Comparison of ENCODE assay signal across 12 cellular contexts in genomic region chr2:238143239-238143951, GRCh38. TPM values are rescaled to one million over a fixed set of nuclear protein-coding genes. Genes with fewer than 3 reads are reported as not detected.
DNase-seq lines count a peak whose midpoint lies in the region; ATAC-seq and TF ChIP-seq lines count a peak whose summit lies in the region.
"Had no signal": no experiment of that assay in that cellular context is flagged by ENCODE, and none has a peak within 500 bp of the region (broad histone marks: within the 10 kb centered on the region; RNA-seq: fewer than 3 reads in every experiment).

No MANE protein-coding gene starts in this region.

- H3K4me1 ChIP-seq in neural progenitor cell: peaks cover 8% of the 10 kb centered on the region

- H3K27me3 Mint-ChIP-seq in neural progenitor cell (ENCODE audit: insufficient read depth, low read depth): peaks cover 7% of the 10 kb centered on the region
- H3K27me3 Mint-ChIP-seq: activated naive CD4-positive, alpha-beta T cell treated with anti-CD3 and anti-CD28 coated beads, Interleukin-2, amount 50 U/mL, for 24 hours; naive thymus-derived CD8-positive, alpha-beta T cell had no signal

- H3K9me3 ChIP-seq in neural progenitor cell (ENCODE audit: low read depth): no peaks in the 10 kb centered on the region

- H3K4me1 Mint-ChIP-seq in stimulated activated effector memory CD8-positive, alpha-beta T cell treated with anti-CD3 and anti-CD28 coated beads, Interleukin-12 subunit alpha, Interleukin-12 subunit beta, amount 100 ng/mL, for 72 hours: peaks cover 16% of the 10 kb centered on the region
- H3K4me1 Mint-ChIP-seq in neural progenitor cell: no peaks in the 10 kb centered on the region

- DNase-seq in Right ventricle myocardium inferior (ENCODE audit: missing footprints): no peak
- DNase-seq in cardiac septum (ENCODE audit: low spot score): no peak
- peak; percentile 57 for DNase-seq in NCI-H446 treated with DMSO at 0.1 percent for 48 hours (lab: John Stamatoyannopoulos, UW)
- DNase-seq in epithelial cell of esophagus (ENCODE audit: low read depth): peak; percentile 83
- no peak for DNase-seq in stimulated activated effector memory CD8-positive, alpha-beta T cell treated with anti-CD3 and anti-CD28 coated beads, Interleukin-12 subunit alpha, Interleukin-12 subunit beta, amount 100 ng/mL, for 72 hours (ENCODE audit: low spot score in 2 of 2)
- DNase-seq in neural progenitor cell (ENCODE audit: low spot score): no peak
- DNase-seq in NCI-H2227 (lab: John Stamatoyannopoulos, UW; ENCODE audit: unreplicated experiment): no peak
- DNase-seq: naive thymus-derived CD8-positive, alpha-beta T cell; NCI-H146; T-helper 2 cell had no signal

- ATAC-seq in Right ventricle myocardium inferior (peak; percentile 43), GM21786 (IDR thresholded peaks at IDR 0.05; ENCODE audit: unreplicated experiment) (no peak)
- ATAC-seq in stimulated activated effector memory CD8-positive, alpha-beta T cell treated with anti-CD3 and anti-CD28 coated beads, Interleukin-12 subunit alpha, Interleukin-12 subunit beta, amount 100 ng/mL, for 72 hours: peak; percentile 36
- ATAC-seq: naive thymus-derived CD8-positive, alpha-beta T cell had no signal

- intact Hi-C loops in Right ventricle myocardium inferior (cut with DNase I) (no loop called here), cardiac septum (cut with DNase I) (no loop called here)

- TF ChIP-seq CTCF in epithelial cell of esophagus (IDR thresholded peaks at IDR 0.05; ENCODE audit: insufficient read depth, low read depth, low read length, missing control alignments) (no peak), neural progenitor cell (IDR thresholded peaks at IDR 0.05) (no peak)

- peak overlapping the region; percentile 46 for H3K27ac Mint-ChIP-seq in stimulated activated effector memory CD8-positive, alpha-beta T cell treated with anti-CD3 and anti-CD28 coated beads, Interleukin-12 subunit alpha, Interleukin-12 subunit beta, amount 100 ng/mL, for 72 hours
- no peak overlapping the region for H3K27ac Mint-ChIP-seq in neural progenitor cell
- H3K27ac Mint-ChIP-seq: activated naive CD4-positive, alpha-beta T cell treated with anti-CD3 and anti-CD28 coated beads, Interleukin-2, amount 50 U/mL, for 24 hours; naive thymus-derived CD8-positive, alpha-beta T cell had no signal

- H3K4me3 Mint-ChIP-seq in stimulated activated effector memory CD8-positive, alpha-beta T cell treated with anti-CD3 and anti-CD28 coated beads, Interleukin-12 subunit alpha, Interleukin-12 subunit beta, amount 100 ng/mL, for 72 hours: no peak overlapping the region
- no peak overlapping the region for H3K4me3 Mint-ChIP-seq in neural progenitor cell
- H3K4me3 Mint-ChIP-seq: activated naive CD4-positive, alpha-beta T cell treated with anti-CD3 and anti-CD28 coated beads, Interleukin-2, amount 50 U/mL, for 24 hours; naive thymus-derived CD8-positive, alpha-beta T cell had no signal

- H3K9ac ChIP-seq in neural progenitor cell: no peak overlapping the region

- no peak overlapping the region for H3K27ac ChIP-seq in neural progenitor cell

- H3K4me2 ChIP-seq in neural progenitor cell: no peak overlapping the region

- H3K36me3 ChIP-seq in neural progenitor cell: no peaks in the 10 kb centered on the region

- no peaks in the 10 kb centered on the region for H3K9me3 Mint-ChIP-seq in stimulated activated effector memory CD8-positive, alpha-beta T cell treated with anti-CD3 and anti-CD28 coated beads, Interleukin-12 subunit alpha, Interleukin-12 subunit beta, amount 100 ng/mL, for 72 hours
- H3K9me3 Mint-ChIP-seq in neural progenitor cell: no peaks in the 10 kb centered on the region
- H3K9me3 Mint-ChIP-seq: activated naive CD4-positive, alpha-beta T cell treated with anti-CD3 and anti-CD28 coated beads, Interleukin-2, amount 50 U/mL, for 24 hours had no signal

- no peaks in the 10 kb centered on the region for H3K36me3 Mint-ChIP-seq in stimulated activated effector memory CD8-positive, alpha-beta T cell treated with anti-CD3 and anti-CD28 coated beads, Interleukin-12 subunit alpha, Interleukin-12 subunit beta, amount 100 ng/mL, for 72 hours
- no peaks in the 10 kb centered on the region for H3K36me3 Mint-ChIP-seq in neural progenitor cell
- H3K36me3 Mint-ChIP-seq: activated naive CD4-positive, alpha-beta T cell treated with anti-CD3 and anti-CD28 coated beads, Interleukin-2, amount 50 U/mL, for 24 hours; naive thymus-derived CD8-positive, alpha-beta T cell had no signal

- H4K20me1 ChIP-seq in neural progenitor cell (ENCODE audit: low read depth): no peaks in the 10 kb centered on the region

- no peak overlapping the region for H3K4me3 ChIP-seq in epithelial cell of esophagus (ENCODE audit: low read length)
- H3K4me3 ChIP-seq in neural progenitor cell: no peak overlapping the region

- no peak overlapping the region for H2AFZ ChIP-seq in neural progenitor cell (replicated peaks)

- H3K79me2 ChIP-seq in neural progenitor cell (ENCODE audit: low read depth): no peaks in the 10 kb centered on the region

- H3K27me3 ChIP-seq in neural progenitor cell: no peaks in the 10 kb centered on the region

- no peaks in the 10 kb centered on the region for H3F3A ChIP-seq in neural progenitor cell (ENCODE audit: low read depth)

RNA-seq across cellular contexts. Expression of gene KLHL30, which starts 4.9 kb away (rescaled TPM):
- 20.6 TPM for total RNA-seq in Right ventricle myocardium inferior
- total RNA-seq in cardiac septum: 14.3 TPM
- 0.06 TPM in 1 of 2 replicates, not detected in the other for total RNA-seq in neural progenitor cell (ENCODE audit: low replicate concordance)
- total RNA-seq: naive thymus-derived CD8-positive, alpha-beta T cell had no signal

RNA-seq across cellular contexts. Expression of gene ERFE, which starts 15.4 kb away (rescaled TPM):
- 0.51 TPM for total RNA-seq in Right ventricle myocardium inferior
- total RNA-seq in cardiac septum: 0.62 TPM
- total RNA-seq in neural progenitor cell (ENCODE audit: low replicate concordance): 0.09 TPM in 1 of 2 replicates, not detected in the other
- total RNA-seq: naive thymus-derived CD8-positive, alpha-beta T cell had no signal

RNA-seq across cellular contexts. Expression of gene ESPNL, which starts 43.3 kb away (rescaled TPM):
- total RNA-seq in Right ventricle myocardium inferior (not detected), cardiac septum (0.08 TPM), neural progenitor cell (ENCODE audit: low replicate concordance) (0.58 and 0.59 TPM in 2 replicates)

Comparison
In these comparisons a context has a peak if more than half of its experiments do, and no peak if none do; other contexts are left out.
1. DNase-seq: peak in NCI-H446 treated with DMSO at 0.1 percent for 48 hours (single experiment) and epithelial cell of esophagus (single experiment); none in Right ventricle myocardium inferior (single experiment), cardiac septum (single experiment), stimulated activated effector memory CD8-positive, alpha-beta T cell treated with anti-CD3 and anti-CD28 coated beads, Interleukin-12 subunit alpha, Interleukin-12 subunit beta, amount 100 ng/mL, for 72 hours (0 of 2), neural progenitor cell (single experiment) and NCI-H2227 (single experiment).
2. RNA of gene KLHL30, which starts 4.9 kb away (total RNA-seq): 20.6 TPM in Right ventricle myocardium inferior (single experiment) and 14.3 TPM in cardiac septum (single experiment); 0.06 TPM in neural progenitor cell; every median in the first group is over 10 times any median in the second.